ENCODE assay signal across 2 cellular contexts in the genomic region with DNA sequence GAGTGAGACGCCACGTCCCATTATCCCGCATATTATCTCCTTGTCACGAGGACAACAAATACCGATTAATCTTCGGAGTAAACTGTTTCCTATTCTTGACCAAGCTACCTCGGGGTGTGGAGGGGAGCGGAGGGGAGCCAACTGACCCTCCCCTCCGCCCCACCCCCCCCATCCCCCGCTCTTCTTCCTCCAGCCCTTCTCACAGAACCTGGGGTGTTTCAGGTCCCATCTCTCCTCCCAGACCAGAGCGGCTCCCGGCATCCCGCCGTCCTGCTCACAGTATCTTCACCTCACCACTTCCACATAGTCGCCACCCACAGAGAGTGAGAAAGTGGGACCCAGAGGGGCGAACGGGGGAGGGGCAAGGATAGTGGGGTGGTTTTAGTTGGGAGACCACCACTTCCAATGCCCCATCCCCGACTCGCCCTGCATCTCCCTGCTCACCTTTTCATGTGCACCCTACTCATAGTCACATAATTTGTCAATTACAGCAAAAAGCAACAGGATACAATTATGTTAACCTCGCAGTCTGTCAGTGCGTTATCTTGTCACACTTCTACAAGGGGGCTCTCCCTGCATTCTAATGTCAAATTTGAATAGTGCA.
TF ChIP-seq lines count a peak whose summit lies in the region.

No MANE protein-coding gene starts in this region.

TF ChIP-seq in IMR-90, 13 proteins besides CTCF, POLR2A, EP300 and RAD21:
- TF ChIP-seq MXI1 (IDR thresholded peaks at IDR 0.05; ENCODE audit: borderline replicate concordance, low read depth, low read length) (no peak), RFX5 (IDR thresholded peaks at IDR 0.05; ENCODE audit: low read depth, low read length) (no peak), CEBPB (IDR thresholded peaks at IDR 0.05; ENCODE audit: low read depth, low read length) (no peak), NFE2L2 (IDR thresholded peaks at IDR 0.05; ENCODE audit: low read depth, low read length) (no peak), SMC3 (IDR thresholded peaks at IDR 0.05; ENCODE audit: low read depth, low read length) (no peak), BHLHE40 (IDR thresholded peaks at IDR 0.05; ENCODE audit: low read depth, low read length) (no peak), FOS (IDR thresholded peaks at IDR 0.05; ENCODE audit: low read depth, low read length) (no peak), CHD1 (IDR thresholded peaks at IDR 0.05; ENCODE audit: low read depth, low read length) (no peak), ELK1 (IDR thresholded peaks at IDR 0.05; ENCODE audit: borderline replicate concordance, low read depth, low read length) (no peak), MAZ (IDR thresholded peaks at IDR 0.05; ENCODE audit: borderline replicate concordance, low read depth, low read length) (no peak), MAFK (IDR thresholded peaks at IDR 0.05; ENCODE audit: low read depth, low read length) (no peak), RCOR1 (IDR thresholded peaks at IDR 0.05; ENCODE audit: insufficient replicate concordance, low read length) (no peak)
- TF ChIP-seq, protein P1, sequence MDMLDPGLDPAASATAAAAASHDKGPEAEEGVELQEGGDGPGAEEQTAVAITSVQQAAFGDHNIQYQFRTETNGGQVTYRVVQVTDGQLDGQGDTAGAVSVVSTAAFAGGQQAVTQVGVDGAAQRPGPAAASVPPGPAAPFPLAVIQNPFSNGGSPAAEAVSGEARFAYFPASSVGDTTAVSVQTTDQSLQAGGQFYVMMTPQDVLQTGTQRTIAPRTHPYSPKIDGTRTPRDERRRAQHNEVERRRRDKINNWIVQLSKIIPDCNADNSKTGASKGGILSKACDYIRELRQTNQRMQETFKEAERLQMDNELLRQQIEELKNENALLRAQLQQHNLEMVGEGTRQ (IDR thresholded peaks at IDR 0.05; ENCODE audit: low read depth, low read length): no peak

TF ChIP-seq in H1, 55 proteins besides CTCF, POLR2A, EP300 and RAD21:
- TF ChIP-seq SP1 (IDR thresholded peaks at IDR 0.05; ENCODE audit: low read depth, low read length) (no peak), EZH2 (IDR thresholded peaks at IDR 0.05; ENCODE audit: low read depth, low read length, severe bottlenecking) (peak; percentile 85), RXRA (IDR thresholded peaks at IDR 0.05; ENCODE audit: insufficient read depth, low read depth, low read length) (no peak), POU5F1 (IDR thresholded peaks at IDR 0.05; ENCODE audit: low read depth, low read length) (no peak), GTF2F1 (IDR thresholded peaks at IDR 0.05; ENCODE audit: borderline replicate concordance, low read depth, low read length) (no peak), CBX5 (IDR thresholded peaks at IDR 0.05; ENCODE audit: low read depth, low read length) (no peak), SIX5 (IDR thresholded peaks at IDR 0.05; ENCODE audit: low read depth, low read length) (no peak), CREB1 (IDR thresholded peaks at IDR 0.05) (no peak), PHF8 (conservative IDR thresholded peaks at IDR 0.05; ENCODE audit: low read depth, low read length) (no peak), FOSL1 (IDR thresholded peaks at IDR 0.05; ENCODE audit: insufficient read depth, low read depth, low read length) (no peak), EGR1 (IDR thresholded peaks at IDR 0.05; ENCODE audit: borderline replicate concordance, low read depth, low read length) (no peak), KDM1A (IDR thresholded peaks at IDR 0.05; ENCODE audit: borderline replicate concordance, low read length) (no peak), SUZ12 (IDR thresholded peaks at IDR 0.05; ENCODE audit: low read length) (peak; percentile 80; the same call in 1 of the 2 replicates), BCL11A (IDR thresholded peaks at IDR 0.05; ENCODE audit: low read depth in 2 of 2, low read length in 2 of 2) (no peak), HDAC6 (IDR thresholded peaks at IDR 0.05; ENCODE audit: low read depth, low read length) (no peak)
- TF ChIP-seq, protein P1 (IDR thresholded peaks at IDR 0.05; ENCODE audit: low read length): no peak
- TF ChIP-seq, protein P2, sequence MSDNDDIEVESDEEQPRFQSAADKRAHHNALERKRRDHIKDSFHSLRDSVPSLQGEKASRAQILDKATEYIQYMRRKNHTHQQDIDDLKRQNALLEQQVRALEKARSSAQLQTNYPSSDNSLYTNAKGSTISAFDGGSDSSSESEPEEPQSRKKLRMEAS (IDR thresholded peaks at IDR 0.05): no peak
- TF ChIP-seq, protein P3, sequence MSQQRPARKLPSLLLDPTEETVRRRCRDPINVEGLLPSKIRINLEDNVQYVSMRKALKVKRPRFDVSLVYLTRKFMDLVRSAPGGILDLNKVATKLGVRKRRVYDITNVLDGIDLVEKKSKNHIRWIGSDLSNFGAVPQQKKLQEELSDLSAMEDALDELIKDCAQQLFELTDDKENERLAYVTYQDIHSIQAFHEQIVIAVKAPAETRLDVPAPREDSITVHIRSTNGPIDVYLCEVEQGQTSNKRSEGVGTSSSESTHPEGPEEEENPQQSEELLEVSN (IDR thresholded peaks at IDR 0.05): no peak
TF ChIP-seq in H1: peak in this region for 2.
